Comparison of ENCODE assay signal across 2 cellular contexts in genomic region chr10:70684841-70685457, GRCh38.
TF ChIP-seq lines count a peak whose summit lies in the region.

No MANE protein-coding gene starts in this region.

TF ChIP-seq in IMR-90, 13 proteins besides CTCF, POLR2A, EP300 and RAD21:
- TF ChIP-seq, protein P1, sequence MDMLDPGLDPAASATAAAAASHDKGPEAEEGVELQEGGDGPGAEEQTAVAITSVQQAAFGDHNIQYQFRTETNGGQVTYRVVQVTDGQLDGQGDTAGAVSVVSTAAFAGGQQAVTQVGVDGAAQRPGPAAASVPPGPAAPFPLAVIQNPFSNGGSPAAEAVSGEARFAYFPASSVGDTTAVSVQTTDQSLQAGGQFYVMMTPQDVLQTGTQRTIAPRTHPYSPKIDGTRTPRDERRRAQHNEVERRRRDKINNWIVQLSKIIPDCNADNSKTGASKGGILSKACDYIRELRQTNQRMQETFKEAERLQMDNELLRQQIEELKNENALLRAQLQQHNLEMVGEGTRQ (IDR thresholded peaks at IDR 0.05; ENCODE audit: low read depth, low read length): no peak
- TF ChIP-seq MAZ (IDR thresholded peaks at IDR 0.05; ENCODE audit: borderline replicate concordance, low read depth, low read length) (no peak), FOS (IDR thresholded peaks at IDR 0.05; ENCODE audit: low read depth, low read length) (no peak), NFE2L2 (IDR thresholded peaks at IDR 0.05; ENCODE audit: low read depth, low read length) (no peak), RFX5 (IDR thresholded peaks at IDR 0.05; ENCODE audit: low read depth, low read length) (no peak), CHD1 (IDR thresholded peaks at IDR 0.05; ENCODE audit: low read depth, low read length) (no peak)

TF ChIP-seq in HepG2, 621 proteins besides CTCF, POLR2A, EP300 and RAD21:
- TF ChIP-seq SRF (IDR thresholded peaks at IDR 0.05; ENCODE audit: low read depth, low read length): no peak
- TF ChIP-seq ZFP36 (IDR thresholded peaks at IDR 0.05; ENCODE audit: borderline replicate concordance, low read depth, low read length, partially characterized antibody): no peak
- no peak for TF ChIP-seq CHD4 (IDR thresholded peaks at IDR 0.05; ENCODE audit: borderline replicate concordance, low read length)
- TF ChIP-seq MAF1 (CRISPR knock-in tag; IDR thresholded peaks at IDR 0.05; ENCODE audit: borderline replicate concordance): no peak
- no peak for TF ChIP-seq ZSCAN9 (CRISPR knock-in tag; IDR thresholded peaks at IDR 0.05; ENCODE audit: borderline replicate concordance)
- TF ChIP-seq PCBP1 (IDR thresholded peaks at IDR 0.05; ENCODE audit: borderline replicate concordance, low read depth, low read length): no peak
- TF ChIP-seq NFKBIZ (CRISPR knock-in tag; IDR thresholded peaks at IDR 0.05): no peak
- TF ChIP-seq ZNF501 (CRISPR knock-in tag; IDR thresholded peaks at IDR 0.05): no peak
- no peak for TF ChIP-seq ADNP (CRISPR knock-in tag; IDR thresholded peaks at IDR 0.05)
- TF ChIP-seq MIXL1 (CRISPR knock-in tag; IDR thresholded peaks at IDR 0.05): no peak
- TF ChIP-seq, protein P2, sequence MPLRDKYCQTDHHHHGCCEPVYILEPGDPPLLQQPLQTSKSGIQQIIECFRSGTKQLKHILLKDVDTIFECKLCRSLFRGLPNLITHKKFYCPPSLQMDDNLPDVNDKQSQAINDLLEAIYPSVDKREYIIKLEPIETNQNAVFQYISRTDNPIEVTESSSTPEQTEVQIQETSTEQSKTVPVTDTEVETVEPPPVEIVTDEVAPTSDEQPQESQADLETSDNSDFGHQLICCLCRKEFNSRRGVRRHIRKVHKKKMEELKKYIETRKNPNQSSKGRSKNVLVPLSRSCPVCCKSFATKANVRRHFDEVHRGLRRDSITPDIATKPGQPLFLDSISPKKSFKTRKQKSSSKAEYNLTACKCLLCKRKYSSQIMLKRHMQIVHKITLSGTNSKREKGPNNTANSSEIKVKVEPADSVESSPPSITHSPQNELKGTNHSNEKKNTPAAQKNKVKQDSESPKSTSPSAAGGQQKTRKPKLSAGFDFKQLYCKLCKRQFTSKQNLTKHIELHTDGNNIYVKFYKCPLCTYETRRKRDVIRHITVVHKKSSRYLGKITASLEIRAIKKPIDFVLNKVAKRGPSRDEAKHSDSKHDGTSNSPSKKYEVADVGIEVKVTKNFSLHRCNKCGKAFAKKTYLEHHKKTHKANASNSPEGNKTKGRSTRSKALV (CRISPR knock-in tag; IDR thresholded peaks at IDR 0.05): no peak
- TF ChIP-seq NR3C1 (CRISPR knock-in tag; IDR thresholded peaks at IDR 0.05): no peak
- TF ChIP-seq SIN3A (IDR thresholded peaks at IDR 0.05; ENCODE audit: borderline replicate concordance, low read depth, low read length): no peak
- TF ChIP-seq, protein P3, sequence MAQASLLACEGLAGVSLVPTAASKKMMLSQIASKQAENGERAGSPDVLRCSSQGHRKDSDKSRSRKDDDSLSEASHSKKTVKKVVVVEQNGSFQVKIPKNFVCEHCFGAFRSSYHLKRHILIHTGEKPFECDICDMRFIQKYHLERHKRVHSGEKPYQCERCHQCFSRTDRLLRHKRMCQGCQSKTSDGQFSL (CRISPR knock-in tag; IDR thresholded peaks at IDR 0.05): no peak
- TF ChIP-seq, protein P4, sequence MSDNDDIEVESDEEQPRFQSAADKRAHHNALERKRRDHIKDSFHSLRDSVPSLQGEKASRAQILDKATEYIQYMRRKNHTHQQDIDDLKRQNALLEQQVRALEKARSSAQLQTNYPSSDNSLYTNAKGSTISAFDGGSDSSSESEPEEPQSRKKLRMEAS (IDR thresholded peaks at IDR 0.05): no peak
- no peak for TF ChIP-seq HINFP (CRISPR knock-in tag; IDR thresholded peaks at IDR 0.05; ENCODE audit: low read depth)
- TF ChIP-seq, protein P5, sequence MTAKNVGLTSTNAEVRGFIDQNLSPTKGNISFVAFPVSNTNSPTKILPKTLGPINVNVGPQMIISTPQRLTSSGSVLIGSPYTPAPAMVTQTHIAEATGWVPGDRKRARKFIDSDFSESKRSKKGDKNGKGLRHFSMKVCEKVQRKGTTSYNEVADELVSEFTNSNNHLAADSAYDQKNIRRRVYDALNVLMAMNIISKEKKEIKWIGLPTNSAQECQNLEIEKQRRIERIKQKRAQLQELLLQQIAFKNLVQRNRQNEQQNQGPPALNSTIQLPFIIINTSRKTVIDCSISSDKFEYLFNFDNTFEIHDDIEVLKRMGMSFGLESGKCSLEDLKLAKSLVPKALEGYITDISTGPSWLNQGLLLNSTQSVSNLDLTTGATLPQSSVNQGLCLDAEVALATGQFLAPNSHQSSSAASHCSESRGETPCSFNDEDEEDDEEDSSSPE (CRISPR knock-in tag; IDR thresholded peaks at IDR 0.05): no peak
- no peak for TF ChIP-seq AFF4 (CRISPR knock-in tag; IDR thresholded peaks at IDR 0.05)
- TF ChIP-seq FLYWCH1 (CRISPR knock-in tag; IDR thresholded peaks at IDR 0.05): no peak
- TF ChIP-seq PLSCR1 (CRISPR knock-in tag; IDR thresholded peaks at IDR 0.05; ENCODE audit: borderline replicate concordance): no peak
